In genomic region chr10:95845411-95845810, GRCh38 we compare ENCODE assay signal across 20 cellular contexts.
"Had no signal": no experiment of that assay in that cellular context is flagged by ENCODE, and none has a peak within 500 bp of the region (broad histone marks: within the 10 kb centered on the region; RNA-seq: fewer than 3 reads in every experiment).

No MANE protein-coding gene starts in this region.

- H3K9me3 ChIP-seq: gastroesophageal sphincter, heart left ventricle, left ventricle myocardium inferior, psoas muscle, stomach, testis had no signal

- H3K4me1 ChIP-seq: neural progenitor cell, psoas muscle, testis had no signal

- H3K4me3 Mint-ChIP-seq: activated CD4-positive, alpha-beta memory T cell treated with anti-CD3 and anti-CD28 coated beads for 36 hours; activated T-cell treated with anti-CD3 and anti-CD28 coated beads, Interleukin-2, amount 50 U/mL, for 4 hours; neural progenitor cell; type B pancreatic cell had no signal

- ATAC-seq: activated naive CD4-positive, alpha-beta T cell treated with anti-CD3 and anti-CD28 coated beads, Interleukin-2, amount 50 U/mL, for 72 hours; activated T-cell treated with anti-CD3 and anti-CD28 coated beads, Interleukin-2, amount 50 U/mL, for 4 hours; esophagus mucosa; gastroesophageal sphincter; heart left ventricle; psoas muscle; right cardiac atrium had no signal

- H3K27me3 Mint-ChIP-seq: activated CD4-positive, alpha-beta memory T cell treated with anti-CD3 and anti-CD28 coated beads for 36 hours had no signal

- H3K36me3 Mint-ChIP-seq: activated CD4-positive, alpha-beta memory T cell treated with anti-CD3 and anti-CD28 coated beads for 36 hours; activated naive CD4-positive, alpha-beta T cell treated with anti-CD3 and anti-CD28 coated beads, Interleukin-2, amount 50 U/mL, for 72 hours; neural progenitor cell; type B pancreatic cell had no signal

- H3K9me3 Mint-ChIP-seq: activated CD4-positive, alpha-beta memory T cell treated with anti-CD3 and anti-CD28 coated beads for 36 hours; activated naive CD4-positive, alpha-beta T cell treated with anti-CD3 and anti-CD28 coated beads, Interleukin-2, amount 50 U/mL, for 72 hours; activated T-cell treated with anti-CD3 and anti-CD28 coated beads, Interleukin-2, amount 50 U/mL, for 4 hours; neural progenitor cell; type B pancreatic cell had no signal

- H3K36me3 ChIP-seq: neural progenitor cell had no signal

- H3K4me1 Mint-ChIP-seq: neural progenitor cell had no signal

- DNase-seq: activated CD4-positive, alpha-beta memory T cell treated with anti-CD3 and anti-CD28 coated beads for 36 hours; activated effector memory CD4-positive, alpha-beta T cell treated with anti-CD3 and anti-CD28 coated beads, Interleukin-2, amount 50 U/mL, for 16 hours; activated T-cell treated with anti-CD3 and anti-CD28 coated beads, Interleukin-2, amount 50 U/mL, for 4 hours; amygdala; caudate nucleus; heart left ventricle; kidney; left ventricle myocardium inferior; mammary epithelial cell; psoas muscle; right cardiac atrium; stimulated activated CD4-positive, alpha-beta T cell treated with anti-CD3 and anti-CD28 coated beads, Interleukin-2, amount 100 ng/mL, for 24 hours; stomach; SW 1271; testis had no signal

- H3K27ac Mint-ChIP-seq: activated CD4-positive, alpha-beta memory T cell treated with anti-CD3 and anti-CD28 coated beads for 36 hours; activated naive CD4-positive, alpha-beta T cell treated with anti-CD3 and anti-CD28 coated beads, Interleukin-2, amount 50 U/mL, for 72 hours; neural progenitor cell; type B pancreatic cell had no signal

- H3K27me3 ChIP-seq: gastroesophageal sphincter, heart left ventricle, neural progenitor cell, stomach, testis had no signal

- H3K4me3 ChIP-seq: gastroesophageal sphincter, heart left ventricle, left ventricle myocardium inferior, neural progenitor cell, psoas muscle, stomach, testis had no signal

- H3K27ac ChIP-seq: gastroesophageal sphincter, heart left ventricle, left ventricle myocardium inferior, neural progenitor cell, psoas muscle, stomach, testis had no signal
